Comparison of ENCODE assay signal across 11 cellular contexts in the genomic region with DNA sequence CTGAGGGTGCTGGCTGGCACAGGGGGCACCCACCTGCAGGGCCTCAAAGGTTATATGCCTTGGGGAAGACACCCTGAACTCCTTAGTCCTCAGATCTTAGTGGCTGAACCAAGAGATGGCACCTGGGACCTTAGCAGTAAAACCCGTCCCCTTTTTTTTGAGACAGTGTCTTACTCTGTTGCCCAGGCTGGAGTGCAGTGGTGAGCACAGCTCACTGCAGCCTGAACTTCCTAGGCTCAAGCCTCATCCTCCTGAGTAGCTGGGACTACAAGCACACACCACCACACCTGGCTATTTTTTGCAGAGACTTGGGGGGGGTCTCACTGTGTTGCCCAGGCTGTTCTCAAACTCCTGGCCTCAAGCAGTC.
DNase-seq lines count a peak whose midpoint lies in the region; ATAC-seq and TF ChIP-seq lines count a peak whose summit lies in the region.
"Had no signal": no experiment of that assay in that cellular context is flagged by ENCODE, and none has a peak within 500 bp of the region (broad histone marks: within the 10 kb centered on the region; RNA-seq: fewer than 3 reads in every experiment).

No MANE protein-coding gene starts in this region.

- in situ Hi-C loops in Panc1 (cut with HindIII; ENCODE audit: low pct_unique_long_range_greater_than_20kb, low sequenced_read_pairs), result no loop called here

- no peak overlapping the region for H3K27ac Mint-ChIP-seq in stimulated activated effector memory CD8-positive, alpha-beta T cell treated with anti-CD3 and anti-CD28 coated beads, Interleukin-12 subunit alpha, Interleukin-12 subunit beta, amount 100 ng/mL, for 72 hours

- TF ChIP-seq EP300 in esophagus muscularis mucosa (IDR thresholded peaks at IDR 0.05) (no peak), stomach (IDR thresholded peaks at IDR 0.05) (no peak)

- no peaks in the 10 kb centered on the region for H3K36me3 Mint-ChIP-seq in stimulated activated effector memory CD8-positive, alpha-beta T cell treated with anti-CD3 and anti-CD28 coated beads, Interleukin-12 subunit alpha, Interleukin-12 subunit beta, amount 100 ng/mL, for 72 hours

- H3K9me3 ChIP-seq in Panc1 (ENCODE audit: control insufficient read depth, insufficient read depth, low read depth, low read length) (no peaks in the 10 kb centered on the region), esophagus muscularis mucosa (no peaks in the 10 kb centered on the region), stomach (no peaks in the 10 kb centered on the region)

- no peak for DNase-seq in Panc1 (ENCODE audit: low read depth, low spot score)
- no peak for DNase-seq in esophagus muscularis mucosa (ENCODE audit: extremely low spot score)
- DNase-seq in stomach, result no peak
- DNase-seq in activated CD8-positive, alpha-beta memory T cell treated with anti-CD3 and anti-CD28 coated beads, Interleukin-2, amount 50 U/mL, for 4 hours, result no peak
- DNase-seq in stimulated activated effector memory CD8-positive, alpha-beta T cell treated with anti-CD3 and anti-CD28 coated beads, Interleukin-12 subunit alpha, Interleukin-12 subunit beta, amount 100 ng/mL, for 72 hours (ENCODE audit: low spot score in 2 of 2), result no peak
- DNase-seq in posterior vena cava (ENCODE audit: low spot score), result no peak
- DNase-seq: activated CD8-positive, alpha-beta memory T cell treated with anti-CD3 and anti-CD28 coated beads for 24 hours; NCI-H1092 treated with DMSO at 0.1 percent for 48 hours; NCI-H526 had no signal

- WGBS in esophagus muscularis mucosa, result 83% methylated on average over 1 of the region's 1 CpG
- 86 to 100% (median 97%) methylated on average over 1 of the region's 1 CpG for WGBS in stomach, 5 donors

- POLR2A ChIA-PET in Panc1 (lab: Charles Lee), result no interaction called here

- TF ChIP-seq CTCF in GM12873 (IDR thresholded peaks at IDR 0.05; ENCODE audit: insufficient read depth, low read depth, low read length, missing control alignments) (peak; percentile 29), Panc1 (IDR thresholded peaks at IDR 0.05) (no peak), esophagus muscularis mucosa (IDR thresholded peaks at IDR 0.05) (no peak), stomach (IDR thresholded peaks at IDR 0.05) (no peak)

- CTCF ChIA-PET in Panc1 (lab: Charles Lee), result interaction anchor here (0.6 to 1.0 kb wide), 2 partner anchors 22 to 193 kb away, joined by 4 to 7 read pairs; no protein-coding TSS in a partner anchor

- H3K27me3 ChIP-seq in Panc1 (ENCODE audit: control insufficient read depth, insufficient read depth, low read length), result no peaks in the 10 kb centered on the region
- H3K27me3 ChIP-seq in esophagus muscularis mucosa, result no peaks in the 10 kb centered on the region
- peaks cover 0 to 12% (median 0%) of the 10 kb centered on the region in 3 donors for H3K27me3 ChIP-seq in stomach

- no TSS peak for BruUV-seq in Panc1 (replicated peaks; lab: Mats Ljungman, UMichigan)

- H3K4me3 Mint-ChIP-seq in stimulated activated effector memory CD8-positive, alpha-beta T cell treated with anti-CD3 and anti-CD28 coated beads, Interleukin-12 subunit alpha, Interleukin-12 subunit beta, amount 100 ng/mL, for 72 hours, result no peak overlapping the region

- H3K4me1 ChIP-seq in Panc1 (ENCODE audit: control insufficient read depth, insufficient read depth, low read length) (peaks cover 65% of the 10 kb centered on the region), esophagus muscularis mucosa (peaks cover 60 to 85% (median 82%) of the 10 kb centered on the region in 4 donors), stomach (peaks cover 21 to 79% (median 53%) of the 10 kb centered on the region in 4 donors)

- no peaks in the 10 kb centered on the region for H3K36me3 ChIP-seq in Panc1 (ENCODE audit: control insufficient read depth, insufficient read depth, low read length)
- no peaks in the 10 kb centered on the region for H3K36me3 ChIP-seq in esophagus muscularis mucosa
- no peaks in the 10 kb centered on the region for H3K36me3 ChIP-seq in stomach

- H3K9me3 Mint-ChIP-seq in stimulated activated effector memory CD8-positive, alpha-beta T cell treated with anti-CD3 and anti-CD28 coated beads, Interleukin-12 subunit alpha, Interleukin-12 subunit beta, amount 100 ng/mL, for 72 hours, result no peaks in the 10 kb centered on the region

- H3K27ac ChIP-seq in Panc1 (ENCODE audit: low read length), result peak overlapping the region; percentile 93
- H3K27ac ChIP-seq in esophagus muscularis mucosa (replicated peaks in 1 of 4), result peak overlapping the region; percentile 76 to 94 (median 92)
- peak overlapping the region in 3 of 5 donors; percentile 22 to 66 (median 62) for H3K27ac ChIP-seq in stomach

- H3K4me3 ChIP-seq in Panc1 (ENCODE audit: low read depth in 2 of 2, low read length in 2 of 2) (peak overlapping the region; percentile 65 to 98; a peak in 3 of 4 replicates), esophagus muscularis mucosa (peak overlapping the region in 3 of 4 donors; percentile 10 to 24 (median 13)), stomach (no peak overlapping the region)

- peaks cover 11% of the 10 kb centered on the region for H3K4me1 Mint-ChIP-seq in stimulated activated effector memory CD8-positive, alpha-beta T cell treated with anti-CD3 and anti-CD28 coated beads, Interleukin-12 subunit alpha, Interleukin-12 subunit beta, amount 100 ng/mL, for 72 hours

- intact Hi-C loops in Panc1 (cut with micrococcal nuclease; ENCODE audit: unreplicated experiment), result no loop called here
- intact Hi-C loops in esophagus muscularis mucosa (cut with DNase I), result no loop called here
- intact Hi-C loops in stomach (cut with DNase I; ENCODE audit: low total_unique reads), result no loop called here
- intact Hi-C loops in posterior vena cava (cut with DNase I), result loop anchor here in 1 of 2 donors (10.0 kb wide), 1 partner anchor 216 kb away; no protein-coding TSS in a partner anchor

- ATAC-seq in Panc1 (peak; percentile 42), HG03097 (IDR thresholded peaks at IDR 0.05; ENCODE audit: low FRiP score, unreplicated experiment) (no peak)
- ATAC-seq in stimulated activated effector memory CD8-positive, alpha-beta T cell treated with anti-CD3 and anti-CD28 coated beads, Interleukin-12 subunit alpha, Interleukin-12 subunit beta, amount 100 ng/mL, for 72 hours, result no peak

- TF ChIP-seq POLR2A in esophagus muscularis mucosa (IDR thresholded peaks at IDR 0.05; ENCODE audit: low read depth), result no peak
- no peak for TF ChIP-seq POLR2A in stomach (IDR thresholded peaks at IDR 0.05)

Comparison
In these comparisons a context has a peak if more than half of its experiments do, and no peak if none do; other contexts are left out.
1. H3K4me3 ChIP-seq: peak in Panc1 (2 of 2) and esophagus muscularis mucosa (3 of 4); none in stomach (0 of 4).
2. Peak in every context shown above with its lines, with median percentiles within 50 percentile points of each other: H3K27ac ChIP-seq.